In genomic region chrX:65451663-65452062, GRCh38 we compare ENCODE assay signal across 9 cellular contexts.
DNase-seq lines count a peak whose midpoint lies in the region; ATAC-seq and TF ChIP-seq lines count a peak whose summit lies in the region.
"Had no signal": no experiment of that assay in that cellular context is flagged by ENCODE, and none has a peak within 500 bp of the region (broad histone marks: within the 10 kb centered on the region; RNA-seq: fewer than 3 reads in every experiment).

No MANE protein-coding gene starts in this region.

- CTCF ChIA-PET in Caco-2 (lab: Charles Lee) = interaction anchor here (0.6 to 1.0 kb wide), 4 partner anchors 12 to 544 kb away, joined by 3 to 4 read pairs (median 3); no protein-coding TSS in a partner anchor

- H2AFZ ChIP-seq in hepatocyte = no peak overlapping the region

- no peaks in the 10 kb centered on the region for H4K20me1 ChIP-seq in hepatocyte (ENCODE audit: insufficient read depth, poor library complexity, severe bottlenecking)

- H3K36me3 ChIP-seq in Caco-2 (ENCODE audit: control insufficient read depth, insufficient read depth, low read length) (no peaks in the 10 kb centered on the region), hepatocyte (replicated peaks; ENCODE audit: insufficient read depth, low read depth) (no peaks in the 10 kb centered on the region)

- no peaks in the 10 kb centered on the region for H3K79me2 ChIP-seq in hepatocyte

- BruUV-seq in Caco-2 (replicated peaks; lab: Mats Ljungman, UMichigan) = no TSS peak

- H3K9me3 ChIP-seq in Caco-2 (no peaks in the 10 kb centered on the region), hepatocyte (ENCODE audit: low read depth) (no peaks in the 10 kb centered on the region)

- peaks cover 6% of the 10 kb centered on the region for H3K36me3 Mint-ChIP-seq in Caco-2 (ENCODE audit: insufficient read depth, unreplicated experiment)

- no peak overlapping the region for H3K27ac Mint-ChIP-seq in Caco-2 (ENCODE audit: unreplicated experiment)
- H3K27ac Mint-ChIP-seq: activated B cell treated with CpG ODN at 0.5 μM for 24 hours had no signal

- no peaks in the 10 kb centered on the region for H3K4me1 ChIP-seq in Caco-2
- no peaks in the 10 kb centered on the region for H3K4me1 ChIP-seq in hepatocyte (ENCODE audit: insufficient read depth)

- DNase-seq in Caco-2 (peak in 1 of 2 experiments; percentile 24), SKM-1 (lab: John Stamatoyannopoulos, UW; ENCODE audit: unreplicated experiment) (peak; percentile 9), hepatocyte (ENCODE audit: low spot score) (peak; percentile 48), islet precursor cell (no peak), left ventricle myocardium superior (no peak)
- DNase-seq: activated B cell treated with CpG ODN at 0.5 μM for 24 hours had no signal

- H3K4me3 Mint-ChIP-seq in Caco-2 (ENCODE audit: unreplicated experiment) = no peak overlapping the region
- H3K4me3 Mint-ChIP-seq: activated B cell treated with CpG ODN at 0.5 μM for 24 hours had no signal

- H3K27me3 Mint-ChIP-seq in Caco-2 (ENCODE audit: insufficient read depth, unreplicated experiment) = no peaks in the 10 kb centered on the region
- H3K27me3 Mint-ChIP-seq: activated B cell treated with CpG ODN at 0.5 μM for 24 hours had no signal

- POLR2A ChIA-PET in Caco-2 (lab: Charles Lee) = interaction anchor here (1.0 kb wide), 1 partner anchor 417 kb away, joined by 3 read pairs; the partner anchor contains the start of gene ZC3H12B

- no peak overlapping the region for H3K27ac ChIP-seq in hepatocyte

- peak; percentile 67 for ATAC-seq in GM18519 (IDR thresholded peaks at IDR 0.05; ENCODE audit: low FRiP score, unreplicated experiment)
- peak; percentile 65 for ATAC-seq in HG03469 (IDR thresholded peaks at IDR 0.05; ENCODE audit: unreplicated experiment)
- no peak for ATAC-seq in esophagus mucosa
- ATAC-seq in left ventricle myocardium superior = no peak

- no peaks in the 10 kb centered on the region for H3K4me1 Mint-ChIP-seq in Caco-2 (ENCODE audit: low read depth, unreplicated experiment)

- H3K4me3 ChIP-seq in Caco-2 (ENCODE audit: low read depth, low read length) (no peak overlapping the region), hepatocyte (no peak overlapping the region)

- H3K9me2 ChIP-seq in hepatocyte (replicated peaks; ENCODE audit: insufficient read depth) = no peaks in the 10 kb centered on the region

- H3K4me2 ChIP-seq in hepatocyte = no peak overlapping the region

- no peaks in the 10 kb centered on the region for H3K27me3 ChIP-seq in Caco-2 (replicated peaks; ENCODE audit: control insufficient read depth, insufficient read depth, low read length)
- H3K27me3 ChIP-seq in hepatocyte = no peaks in the 10 kb centered on the region

- TF ChIP-seq CTCF in Caco-2 (IDR thresholded peaks at IDR 0.05; ENCODE audit: insufficient read depth in 1 of 2, low read depth in 1 of 2, low read length in 1 of 2, severe bottlenecking in 1 of 2, unreplicated experiment in 1 of 2) (peak; percentile 37 to 48), hepatocyte (IDR thresholded peaks at IDR 0.05; ENCODE audit: poor library complexity) (peak; percentile 45)

- intact Hi-C loops in Caco-2 (cut with micrococcal nuclease; ENCODE audit: unreplicated experiment) = loop anchor here (1.0 to 5.0 kb wide), 4 partner anchors 254 to 557 kb away; partner anchors contain the start of gene ZC3H12B
- intact Hi-C loops in left ventricle myocardium superior (cut with micrococcal nuclease) = no loop called here

- H3K9me3 Mint-ChIP-seq in Caco-2 (ENCODE audit: unreplicated experiment) = peaks cover 18% of the 10 kb centered on the region
- H3K9me3 Mint-ChIP-seq: activated B cell treated with CpG ODN at 0.5 μM for 24 hours had no signal

- 59% methylated on average over 2 of the region's 2 CpGs for WGBS in hepatocyte (ENCODE audit: low lambda C conversion rate, missing lambda C conversion rate)

Comparison
In these comparisons a context has a peak if more than half of its experiments do, and no peak if none do; other contexts are left out.
1. DNase-seq: peak in SKM-1 (single experiment) and hepatocyte (single experiment); none in islet precursor cell (single experiment) and left ventricle myocardium superior (single experiment).
2. ATAC-seq: peak in GM18519 (single experiment) and HG03469 (single experiment); none in esophagus mucosa (single experiment) and left ventricle myocardium superior (single experiment).